Comparison of ENCODE assay signal across 8 cellular contexts in the genomic region with DNA sequence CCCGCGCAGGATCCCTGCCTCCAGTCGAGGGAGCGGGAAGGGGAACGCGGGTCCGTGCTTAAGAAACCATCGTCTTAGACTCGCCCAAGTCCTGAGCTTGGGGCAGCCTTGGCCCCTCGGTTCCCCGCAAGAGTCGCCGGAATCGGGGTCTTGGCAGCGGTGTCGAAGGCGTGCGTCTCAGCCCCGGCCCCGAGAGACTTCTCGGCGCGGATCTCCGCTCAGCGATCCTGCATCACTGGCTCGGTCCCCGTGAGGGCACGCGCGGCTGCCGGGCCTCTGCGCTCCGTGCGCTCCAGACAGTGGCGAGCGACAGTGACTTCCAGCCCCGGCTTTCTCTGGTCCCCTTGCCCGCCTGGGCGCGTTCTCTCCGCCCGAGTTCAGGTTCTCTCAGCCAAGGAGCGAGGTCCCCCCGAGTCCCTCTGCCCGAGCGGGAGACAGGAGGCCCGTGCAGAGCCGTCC. TPM values are rescaled to one million over a fixed set of nuclear protein-coding genes. Genes with fewer than 3 reads are reported as not detected.
DNase-seq lines count a peak whose midpoint lies in the region; ATAC-seq and TF ChIP-seq lines count a peak whose summit lies in the region.

No MANE protein-coding gene starts in this region.

- WGBS in HUES64: under 1% methylated on average over 48 of the region's 48 CpGs

- no peaks in the 10 kb centered on the region for H3K36me3 ChIP-seq in HUES64 (ENCODE audit: insufficient read depth, low read length)
- no peaks in the 10 kb centered on the region for H3K36me3 ChIP-seq in ascending aorta

- DNase-seq in ascending aorta (ENCODE audit: low spot score in 2 of 2): no peak
- DNase-seq in iPS-NIHi7 (ENCODE audit: extremely low spot score): peak; percentile 10
- peak; percentile 4 for DNase-seq in stimulated activated naive B cell treated with anti-CD40 and anti-IgM and Interleukin-4, amounts not matched to agents 10 μg/mL and 1 μg/mL and 100 μg/mL, for 72 hours
- no peak for DNase-seq in UCSD-AML1 (lab: John Stamatoyannopoulos, UW; ENCODE audit: unreplicated experiment)
- DNase-seq in stimulated activated naive CD4-positive, alpha-beta T cell treated with Interleukin-2 at 50 U/mL for 16 hours (lab: John Stamatoyannopoulos, UW): no peak

- H3K9me3 ChIP-seq in HUES64 (ENCODE audit: insufficient read depth, low read depth, low read length) (no peaks in the 10 kb centered on the region), ascending aorta (no peaks in the 10 kb centered on the region)

- peaks cover 24% of the 10 kb centered on the region for H3K4me1 ChIP-seq in HUES64 (ENCODE audit: insufficient read depth, low read length)
- peaks cover 0 to 3% of the 10 kb centered on the region in 2 donors for H3K4me1 ChIP-seq in ascending aorta

- H3K4me3 Mint-ChIP-seq in stimulated activated naive B cell treated with anti-CD40 and anti-IgM and Interleukin-4, amounts not matched to agents 10 μg/mL and 1 μg/mL and 100 μg/mL, for 72 hours: peak overlapping the region; percentile 53 to 81

- H3K27ac ChIP-seq in HUES64 (ENCODE audit: low read depth, low read length) (peak overlapping the region; percentile 27; the same call in 1 of the 2 replicates), ascending aorta (no peak overlapping the region)

- H3K9ac ChIP-seq in HUES64 (ENCODE audit: low read depth, low read length): peak overlapping the region; percentile 69

- H3K27me3 ChIP-seq in HUES64 (ENCODE audit: insufficient read depth, low read length) (peaks cover 25% of the 10 kb centered on the region), ascending aorta (peaks cover 20% of the 10 kb centered on the region)

- H3K4me1 Mint-ChIP-seq in stimulated activated naive B cell treated with anti-CD40 and anti-IgM and Interleukin-4, amounts not matched to agents 10 μg/mL and 1 μg/mL and 100 μg/mL, for 72 hours: peaks cover 8 to 21% of the 10 kb centered on the region in 2 donors

- no peak overlapping the region for H3K27ac Mint-ChIP-seq in stimulated activated naive B cell treated with anti-CD40 and anti-IgM and Interleukin-4, amounts not matched to agents 10 μg/mL and 1 μg/mL and 100 μg/mL, for 72 hours

- peak; percentile 31 to 58 for ATAC-seq in stimulated activated naive B cell treated with anti-CD40 and anti-IgM and Interleukin-4, amounts not matched to agents 10 μg/mL and 1 μg/mL and 100 μg/mL, for 72 hours (replicated peaks)
- ATAC-seq in HG02885 (IDR thresholded peaks at IDR 0.05; ENCODE audit: poor library complexity, unreplicated experiment) (no peak), HG02678 (IDR thresholded peaks at IDR 0.05; ENCODE audit: unreplicated experiment) (no peak)

- intact Hi-C loops in ascending aorta (cut with DNase I): no loop called here

- no peaks in the 10 kb centered on the region for H3K9me3 Mint-ChIP-seq in stimulated activated naive B cell treated with anti-CD40 and anti-IgM and Interleukin-4, amounts not matched to agents 10 μg/mL and 1 μg/mL and 100 μg/mL, for 72 hours

- H3K27me3 Mint-ChIP-seq in stimulated activated naive B cell treated with anti-CD40 and anti-IgM and Interleukin-4, amounts not matched to agents 10 μg/mL and 1 μg/mL and 100 μg/mL, for 72 hours: peaks cover 58 to 73% of the 10 kb centered on the region in 2 donors

- H3K36me3 Mint-ChIP-seq in stimulated activated naive B cell treated with anti-CD40 and anti-IgM and Interleukin-4, amounts not matched to agents 10 μg/mL and 1 μg/mL and 100 μg/mL, for 72 hours: peaks cover 0 to 2% of the 10 kb centered on the region in 2 donors

- no peak for TF ChIP-seq CTCF in ascending aorta (IDR thresholded peaks at IDR 0.05)

- H3K4me3 ChIP-seq in HUES64 (ENCODE audit: low read length) (peak overlapping the region; percentile 60), ascending aorta (peak overlapping the region; percentile 45 to 64)

RNA-seq across cellular contexts. Expression of gene HS3ST3A1, which starts 0.4 kb away (rescaled TPM):
- polyA plus RNA-seq in HUES64 (2013, experiment 1 of 2): 4.6 TPM
- polyA plus RNA-seq in HUES64 (2013, experiment 2 of 2): 3.9 TPM
- total RNA-seq in ascending aorta: not detected

Comparison
In these comparisons a context has a peak if more than half of its experiments do, and no peak if none do; other contexts are left out.
1. DNase-seq: peak in iPS-NIHi7 (single experiment) and stimulated activated naive B cell treated with anti-CD40 and anti-IgM and Interleukin-4, amounts not matched to agents 10 μg/mL and 1 μg/mL and 100 μg/mL, for 72 hours (single experiment); none in ascending aorta (0 of 2), UCSD-AML1 (single experiment) and stimulated activated naive CD4-positive, alpha-beta T cell treated with Interleukin-2 at 50 U/mL for 16 hours (single experiment).
2. ATAC-seq: peak in stimulated activated naive B cell treated with anti-CD40 and anti-IgM and Interleukin-4, amounts not matched to agents 10 μg/mL and 1 μg/mL and 100 μg/mL, for 72 hours (2 of 2); none in HG02885 (single experiment) and HG02678 (single experiment).